Comparison of ENCODE assay signal across 18 cellular contexts in the genomic region with DNA sequence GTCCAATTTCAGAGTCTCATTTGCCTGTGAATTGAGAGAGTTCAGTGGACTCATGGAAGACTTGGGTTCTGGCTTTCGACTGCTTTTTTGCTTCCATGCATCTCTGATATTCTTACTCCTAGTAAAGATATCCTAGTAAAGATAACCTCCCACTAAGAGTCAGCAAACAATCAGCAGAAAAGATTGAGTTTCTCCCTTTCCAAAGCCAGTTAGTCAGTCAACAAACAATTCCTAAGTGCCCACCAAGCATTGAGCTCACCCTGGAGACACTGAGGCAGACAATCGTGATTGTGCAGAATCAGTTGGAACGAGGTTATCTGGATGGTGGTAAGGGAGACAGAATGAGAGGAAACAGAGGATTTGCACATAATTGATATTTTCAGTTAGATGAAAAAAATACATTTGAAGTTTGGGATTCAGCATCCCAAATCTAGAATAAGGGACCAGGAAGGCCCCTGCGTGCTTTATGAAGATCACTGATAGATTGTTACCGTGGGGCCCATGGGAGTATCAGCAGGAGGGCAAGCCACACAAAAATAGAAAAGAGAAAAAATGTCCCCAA.
DNase-seq lines count a peak whose midpoint lies in the region; ATAC-seq, FAIRE-seq and TF ChIP-seq lines count a peak whose summit lies in the region.
"Had no signal": no experiment of that assay in that cellular context is flagged by ENCODE, and none has a peak within 500 bp of the region (broad histone marks: within the 10 kb centered on the region; RNA-seq: fewer than 3 reads in every experiment).

No MANE protein-coding gene starts in this region.

- TF ChIP-seq RAD21 in HepG2 (CRISPR knock-in tag; IDR thresholded peaks at IDR 0.05): no peak

- no peaks in the 10 kb centered on the region for H3K27me3 ChIP-seq in Panc1 (ENCODE audit: control insufficient read depth, insufficient read depth, low read length)
- no peaks in the 10 kb centered on the region for H3K27me3 ChIP-seq in HepG2 (ENCODE audit: control insufficient read depth in 1 of 2, insufficient read depth in 2 of 2, low read length in 2 of 2)
- no peaks in the 10 kb centered on the region for H3K27me3 ChIP-seq in skeletal muscle satellite cell (ENCODE audit: control insufficient read depth, insufficient read depth, low read length)
- no peaks in the 10 kb centered on the region for H3K27me3 ChIP-seq in Karpas-422 (ENCODE audit: low read length)
- H3K27me3 ChIP-seq: colonic mucosa, SJCRH30 had no signal

- no peaks in the 10 kb centered on the region for H3K36me3 Mint-ChIP-seq in Calu3 (ENCODE audit: insufficient read depth, unreplicated experiment)

- H3K9ac ChIP-seq in HepG2 (ENCODE audit: insufficient read depth, low read depth, low read length) (no peak overlapping the region), skeletal muscle satellite cell (ENCODE audit: low read depth, low read length) (peak overlapping the region; percentile 71), Karpas-422 (ENCODE audit: low read length) (no peak overlapping the region)

- H3K4me3 Mint-ChIP-seq in Calu3 (ENCODE audit: low read depth, unreplicated experiment): no peak overlapping the region
- H3K4me3 Mint-ChIP-seq: activated CD8-positive, alpha-beta T cell treated with anti-CD3 and anti-CD28 coated beads for 36 hours; memory B cell had no signal

- H3K79me2 ChIP-seq in HepG2 (ENCODE audit: insufficient read depth, low read length): no peaks in the 10 kb centered on the region
- no peaks in the 10 kb centered on the region for H3K79me2 ChIP-seq in Karpas-422 (ENCODE audit: low read length)

- CTCF ChIA-PET in Calu3 (lab: Charles Lee): no interaction called here
- CTCF ChIA-PET in Panc1 (lab: Charles Lee): no interaction called here
- CTCF ChIA-PET in HepG2 (lab: Yijun Ruan, JAX; ENCODE audit: low intra/inter-chr PET ratio, low total read pairs): no interaction called here

- in situ Hi-C loops in Panc1 (cut with HindIII; ENCODE audit: low pct_unique_long_range_greater_than_20kb, low sequenced_read_pairs): loop anchor here (5.0 kb wide), 1 partner anchor 40 kb away; no protein-coding TSS in a partner anchor
- in situ Hi-C loops in HepG2 (cut with HindIII; ENCODE audit: extremely low pct_ligation_motif_present, low pct_unique_long_range_greater_than_20kb): no loop called here

- H3K36me3 ChIP-seq in Panc1 (ENCODE audit: control insufficient read depth, insufficient read depth, low read length) (no peaks in the 10 kb centered on the region), HepG2 (replicated peaks in 1 of 2; ENCODE audit: control insufficient read depth in 1 of 2, insufficient read depth in 2 of 2, low read length in 2 of 2) (no peaks in the 10 kb centered on the region), skeletal muscle satellite cell (ENCODE audit: insufficient read depth, low read length) (no peaks in the 10 kb centered on the region), Karpas-422 (ENCODE audit: insufficient read depth, low read length) (no peaks in the 10 kb centered on the region)
- H3K36me3 ChIP-seq: colonic mucosa, prostate gland, SJCRH30 had no signal

- H3K9me3 Mint-ChIP-seq in Calu3 (ENCODE audit: low read depth, unreplicated experiment): no peaks in the 10 kb centered on the region
- H3K9me3 Mint-ChIP-seq: activated CD8-positive, alpha-beta T cell treated with anti-CD3 and anti-CD28 coated beads for 36 hours; memory B cell; naive thymus-derived CD4-positive, alpha-beta T cell had no signal

- 95% methylated on average over 5 of the region's 5 CpGs for WGBS in HepG2 (ENCODE audit: low lambda C conversion rate)

- no TSS peak for BruUV-seq in Calu3 (replicated peaks; lab: Mats Ljungman, UMichigan)
- BruUV-seq in Panc1 (replicated peaks; lab: Mats Ljungman, UMichigan): no TSS peak
- BruUV-seq in HepG2 (replicated peaks; lab: Mats Ljungman, UMichigan): no TSS peak

- H3K4me2 ChIP-seq in HepG2 (ENCODE audit: low read depth, low read length) (peak overlapping the region; percentile 75; the same call in 1 of the 2 replicates), skeletal muscle satellite cell (ENCODE audit: low read length) (no peak overlapping the region), Karpas-422 (ENCODE audit: low read depth, low read length, poor library complexity, severe bottlenecking) (no peak overlapping the region)

- FAIRE-seq in HepG2 (lab: Jason Lieb, UNC): no peak
- FAIRE-seq: D721Med had no signal

- ATAC-seq in Panc1: no peak
- ATAC-seq in HepG2: no peak
- ATAC-seq: activated CD8-positive, alpha-beta T cell treated with anti-CD3 and anti-CD28 coated beads for 36 hours; naive thymus-derived CD4-positive, alpha-beta T cell had no signal

- H3K9me2 ChIP-seq in Karpas-422 (replicated peaks; ENCODE audit: insufficient read depth, low read length): no peaks in the 10 kb centered on the region

- TF ChIP-seq CTCF in Calu3 (IDR thresholded peaks at IDR 0.05; ENCODE audit: unreplicated experiment) (no peak), Panc1 (IDR thresholded peaks at IDR 0.05) (no peak), HepG2 (CRISPR knock-in tag; IDR thresholded peaks at IDR 0.05) (no peak)

- intact Hi-C loops in Calu3 (cut with micrococcal nuclease; ENCODE audit: unreplicated experiment): loop anchor here (5.0 kb wide), 3 partner anchors 40 to 190 kb away; no protein-coding TSS in a partner anchor
- intact Hi-C loops in Panc1 (cut with micrococcal nuclease; ENCODE audit: unreplicated experiment): loop anchor here (5.0 to 10.0 kb wide), 2 partner anchors 100 to 193 kb away; a partner anchor contains a TSS
- intact Hi-C loops in HepG2 (cut with micrococcal nuclease; ENCODE audit: unreplicated experiment): loop anchor here (5.0 kb wide), 1 partner anchor 100 kb away; a partner anchor contains a TSS
- intact Hi-C loops in head of caudate nucleus (cut with DNase I): no loop called here

- no peaks in the 10 kb centered on the region for H3K27me3 Mint-ChIP-seq in Calu3 (ENCODE audit: unreplicated experiment)
- H3K27me3 Mint-ChIP-seq: activated CD8-positive, alpha-beta T cell treated with anti-CD3 and anti-CD28 coated beads for 36 hours; memory B cell; naive thymus-derived CD4-positive, alpha-beta T cell had no signal

- peaks cover 44% of the 10 kb centered on the region for H3K4me1 Mint-ChIP-seq in Calu3 (ENCODE audit: low read depth, unreplicated experiment)

- H3K9me3 ChIP-seq in Panc1 (ENCODE audit: control insufficient read depth, insufficient read depth, low read depth, low read length) (no peaks in the 10 kb centered on the region; the same call in 1 of the 2 replicates), HepG2 (ENCODE audit: low read length) (no peaks in the 10 kb centered on the region), skeletal muscle satellite cell (replicated peaks; ENCODE audit: low read length) (no peaks in the 10 kb centered on the region), Karpas-422 (ENCODE audit: low read length) (no peaks in the 10 kb centered on the region)
- H3K9me3 ChIP-seq: colonic mucosa, prostate gland, SJCRH30 had no signal

- H4K20me1 ChIP-seq in HepG2 (ENCODE audit: insufficient read depth, low read length) (no peaks in the 10 kb centered on the region), Karpas-422 (ENCODE audit: insufficient read depth, low read depth, low read length) (no peaks in the 10 kb centered on the region)

- DNase-seq in Calu3 (no peak), Panc1 (ENCODE audit: low read depth, low spot score) (no peak), HepG2 (ENCODE audit: low spot score) (no peak), Karpas-422 (no peak), iPS-NIHi7 (ENCODE audit: extremely low spot score) (no peak), head of caudate nucleus (no peak)
- DNase-seq: activated CD8-positive, alpha-beta T cell treated with anti-CD3 and anti-CD28 coated beads for 36 hours; activated naive CD4-positive, alpha-beta T cell treated with anti-CD3 and anti-CD28 coated beads, Interleukin-2, amount 50 U/mL, for 16 hours; activated T-cell treated with anti-CD3 and anti-CD28 coated beads, Interleukin-2, amount 50 U/mL, for 48 hours; hypothalamus; naive thymus-derived CD4-positive, alpha-beta T cell; NCI-H1436 had no signal

- peak overlapping the region; percentile 66 for H3K27ac Mint-ChIP-seq in Calu3 (ENCODE audit: unreplicated experiment)
- H3K27ac Mint-ChIP-seq: activated CD8-positive, alpha-beta T cell treated with anti-CD3 and anti-CD28 coated beads for 36 hours; memory B cell had no signal

- H2AFZ ChIP-seq in HepG2 (ENCODE audit: low read length) (no peak overlapping the region), Karpas-422 (ENCODE audit: low read length) (no peak overlapping the region)

- peak overlapping the region; percentile 94 for H3K27ac ChIP-seq in Panc1 (ENCODE audit: low read length)
- peak overlapping the region; percentile 89 for H3K27ac ChIP-seq in HepG2 (ENCODE audit: extremely low read length, insufficient read depth, low read length)
- no peak overlapping the region for H3K27ac ChIP-seq in Karpas-422 (ENCODE audit: low read length)

- H3K4me1 ChIP-seq in Panc1 (ENCODE audit: control insufficient read depth, insufficient read depth, low read length) (peaks cover 43% of the 10 kb centered on the region), HepG2 (ENCODE audit: insufficient read depth, low read length) (peaks cover 90% of the 10 kb centered on the region), skeletal muscle satellite cell (ENCODE audit: control insufficient read depth, insufficient read depth, low read length) (peaks cover 45% of the 10 kb centered on the region), Karpas-422 (ENCODE audit: low read length) (no peaks in the 10 kb centered on the region)
- H3K4me1 ChIP-seq: prostate gland had no signal

- TF ChIP-seq EP300 in HepG2 (IDR thresholded peaks at IDR 0.05; ENCODE audit: low read depth in 2 of 2, low read length in 2 of 2): no peak
- no peak for TF ChIP-seq EP300 in HepG2 (CRISPR knock-in tag; IDR thresholded peaks at IDR 0.05; ENCODE audit: borderline replicate concordance)

- H3K4me3 ChIP-seq in Panc1 (ENCODE audit: low read depth in 2 of 2, low read length in 2 of 2): no peak overlapping the region
- no peak overlapping the region for H3K4me3 ChIP-seq in HepG2 (replicated peaks in 1 of 3; ENCODE audit: insufficient read depth in 1 of 3, low read depth in 2 of 3, low read length in 3 of 3)
- H3K4me3 ChIP-seq in skeletal muscle satellite cell (ENCODE audit: low read length): no peak overlapping the region
- H3K4me3 ChIP-seq in Karpas-422 (ENCODE audit: low read length): no peak overlapping the region
- H3K4me3 ChIP-seq: colonic mucosa, prostate gland, SJCRH30 had no signal

- TF ChIP-seq POLR2A in HepG2 (IDR thresholded peaks at IDR 0.05; ENCODE audit: insufficient read depth in 1 of 2, low read depth in 2 of 2, low read length in 2 of 2): no peak

- POLR2A ChIA-PET in Panc1 (lab: Charles Lee) (no interaction called here), HepG2 (lab: Yijun Ruan, JAX) (interaction anchor here (1.2 kb wide), 1 partner anchor 100 kb away, joined by 3 read pairs; no protein-coding TSS in a partner anchor)

TF ChIP-seq in HepG2, 621 proteins besides CTCF, POLR2A, EP300 and RAD21 (continues in another document):
- TF ChIP-seq ZNF3 (CRISPR knock-in tag; IDR thresholded peaks at IDR 0.05) (peak; percentile 91), KDM5A (IDR thresholded peaks at IDR 0.05; ENCODE audit: borderline replicate concordance, low read length) (no peak), ZMYM3 (CRISPR knock-in tag; IDR thresholded peaks at IDR 0.05) (0 out of 2 replicates have a peak, but pooled peaks have one; percentile 39)
